In the genomic region with DNA sequence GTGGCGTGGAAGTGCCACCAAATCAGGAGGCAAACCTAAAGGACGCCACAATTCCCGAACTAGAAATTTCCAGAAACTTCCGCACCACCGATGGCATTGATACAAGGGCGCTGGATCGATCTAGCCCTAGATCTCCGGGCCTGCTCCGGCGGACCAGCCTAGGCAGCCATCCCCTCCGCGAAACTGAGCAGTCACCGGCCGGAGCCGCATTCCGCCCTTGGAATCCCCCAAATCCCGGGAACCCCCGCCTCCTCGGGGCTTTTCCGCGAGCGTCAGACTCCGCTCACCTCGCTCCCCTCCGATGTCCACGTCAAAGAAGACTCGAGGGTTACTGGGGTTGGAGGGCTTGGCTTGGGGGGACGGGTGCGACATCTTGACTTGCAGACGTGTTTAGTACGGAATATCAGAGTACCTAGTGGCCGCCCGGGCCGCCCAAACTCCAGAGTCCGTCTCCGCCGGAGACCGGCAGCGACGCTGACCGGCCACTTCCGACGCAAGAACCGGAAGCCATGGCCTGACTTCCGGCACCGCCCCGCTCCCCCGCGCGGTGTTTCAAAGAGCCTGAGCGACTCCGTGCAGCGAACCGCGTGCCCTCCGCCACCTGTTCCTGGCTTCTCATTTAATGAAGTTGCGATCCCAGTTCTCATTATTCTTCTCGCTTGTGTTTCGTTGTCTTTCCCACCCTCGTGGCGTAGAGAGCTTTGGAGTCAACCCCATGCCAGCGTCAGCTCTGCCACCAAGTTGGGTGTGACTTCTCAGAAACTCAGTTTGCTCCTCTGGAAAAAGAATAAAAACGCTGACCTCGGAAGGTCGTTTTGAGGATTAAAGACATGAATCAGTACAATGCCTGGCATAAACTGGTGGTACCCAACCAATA, we compare ENCODE assay signal across 8 cellular contexts. TPM values are rescaled to one million over a fixed set of nuclear protein-coding genes. Genes with fewer than 3 reads are reported as not detected.
DNase-seq lines count a peak whose midpoint lies in the region; ATAC-seq and TF ChIP-seq lines count a peak whose summit lies in the region.

A gene (minus strand): TSS at position 480 of the 877 bp plus-strand sequence. CDS start 108 bp downstream, at position 372.

- POLR2A ChIA-PET in GM10248 (lab: Yijun Ruan, JAX) = no interaction called here

- peak; percentile 90 for DNase-seq in GM10248 (ENCODE audit: extremely low spot score)
- peak; percentile 89 for DNase-seq in NB4 (ENCODE audit: low read depth)
- DNase-seq in SKM-1 treated with dmso at 0.1 percent for 144 hours (lab: John Stamatoyannopoulos, UW; ENCODE audit: unreplicated experiment) = peak; percentile 60
- DNase-seq in glomerular visceral epithelial cell (ENCODE audit: extremely low spot score) = peak; percentile 83
- peak; percentile 65 for DNase-seq in omental fat pad (ENCODE audit: low spot score)

- H3K4me3 Mint-ChIP-seq in activated naive CD8-positive, alpha-beta T cell = peak within 1 kb of the TSS; percentile 96

- H3K27ac Mint-ChIP-seq in activated naive CD8-positive, alpha-beta T cell = peak within 1 kb of the TSS; percentile 99

- CTCF ChIA-PET in GM10248 (lab: Yijun Ruan, JAX) = interaction anchor here (0.6 to 1.3 kb wide), 2 partner anchors 11 to 127 kb away, joined by 3 read pairs; no protein-coding TSS in a partner anchor

- peak within 1 kb of the TSS; percentile 83 for H3K27ac ChIP-seq in temporal lobe (ENCODE audit: low read depth, low read length)

- no peaks in the 10 kb centered on the region for H3K9me3 Mint-ChIP-seq in activated naive CD8-positive, alpha-beta T cell (ENCODE audit: low read depth)

- peak within 1 kb of the TSS; percentile 97 for H3K4me3 ChIP-seq in NB4 (ENCODE audit: low read depth, low read length)

- ATAC-seq in HG02571 (IDR thresholded peaks at IDR 0.05; ENCODE audit: unreplicated experiment) = peak; percentile 98
- ATAC-seq in omental fat pad (ENCODE audit: low FRiP score) = peak; percentile 96

- H3K27me3 Mint-ChIP-seq in activated naive CD8-positive, alpha-beta T cell = peaks cover 4% of the 10 kb centered on the region

- H3K4me1 Mint-ChIP-seq in activated naive CD8-positive, alpha-beta T cell (ENCODE audit: low read depth) = peaks cover 34% of the 10 kb centered on the region

- TF ChIP-seq POLR2A in NB4 (IDR thresholded peaks at IDR 0.05; ENCODE audit: extremely low read depth, insufficient read length) = peak; percentile 55

- TF ChIP-seq CTCF in GM10248 (IDR thresholded peaks at IDR 0.05; ENCODE audit: control extremely low read depth, extremely low read depth, low read depth, missing control alignments) (no peak), NB4 (IDR thresholded peaks at IDR 0.05; ENCODE audit: low read depth, low read length) (no peak), omental fat pad (IDR thresholded peaks at IDR 0.05) (no peak)

- peaks cover 16% of the 10 kb centered on the region for H3K36me3 Mint-ChIP-seq in activated naive CD8-positive, alpha-beta T cell

RNA-seq across cellular contexts. Expression of the gene that starts here (rescaled TPM):
- 10 to 100 TPM; 15.6 to 23.9 (median 20.4) TPM for total RNA-seq in omental fat pad
- total RNA-seq in temporal lobe = 21.1 TPM

Comparison
In these comparisons a context has a peak if more than half of its experiments do, and no peak if none do; other contexts are left out.
1. Peak in every context shown above with its lines: DNase-seq, ATAC-seq, H3K4me3 ChIP-seq and H3K27ac ChIP-seq.